ENCODE assay signal across 8 cellular contexts in the genomic region with DNA sequence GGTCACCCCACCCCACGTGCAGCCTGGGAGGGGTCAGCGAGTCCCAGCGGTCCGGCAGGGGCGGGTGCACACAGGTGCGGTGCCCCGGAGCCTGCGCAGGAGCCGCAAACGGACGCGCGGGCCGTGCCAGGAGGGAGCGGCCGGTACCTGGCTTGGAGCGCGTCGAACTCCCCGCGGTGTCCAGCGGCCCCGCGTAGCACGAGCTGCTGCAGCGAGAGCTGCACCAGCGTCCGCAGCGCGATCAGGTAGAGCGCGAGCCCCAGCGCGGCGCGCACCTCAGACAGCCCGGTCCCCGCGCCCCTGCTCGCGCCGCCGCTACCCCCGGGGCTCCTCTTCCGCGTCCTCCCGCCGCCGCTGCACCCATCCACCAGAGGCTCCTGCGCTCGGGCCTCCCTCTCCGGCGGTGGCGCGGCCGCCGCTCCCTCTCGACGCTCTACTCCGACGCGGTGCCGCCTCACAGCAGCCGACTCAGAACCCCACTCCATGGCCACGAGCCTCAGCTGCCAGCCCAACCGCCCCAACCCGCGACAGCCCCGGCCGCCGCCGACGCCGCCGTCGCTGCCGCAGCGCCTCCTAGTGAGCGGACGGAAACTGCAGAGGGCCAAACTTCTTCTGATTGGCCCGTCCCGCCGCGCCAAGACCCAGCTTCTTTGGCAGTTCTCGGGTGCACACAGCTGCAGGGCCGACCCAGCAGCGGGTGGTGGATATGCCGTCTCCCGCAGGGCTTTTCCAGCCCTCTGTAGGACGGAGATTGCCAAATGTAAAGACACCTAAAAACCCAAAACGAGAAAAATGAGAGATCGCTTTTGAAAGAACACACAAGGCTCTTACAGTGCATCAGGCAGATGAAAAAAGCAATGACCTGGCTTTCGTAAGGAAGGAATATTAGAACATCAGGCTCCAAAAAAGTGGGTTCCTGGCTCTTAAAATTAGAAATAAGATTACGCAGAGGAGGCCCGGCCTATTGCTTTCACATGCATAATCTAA. TPM values are rescaled to one million over a fixed set of nuclear protein-coding genes. Genes with fewer than 3 reads are reported as not detected.
A peak's percentile ranks its signal among the peaks of the same experiment; 100 is the strongest.
DNase-seq lines count a peak whose midpoint lies in the region; ATAC-seq and TF ChIP-seq lines count a peak whose summit lies in the region.

A gene with protein sequence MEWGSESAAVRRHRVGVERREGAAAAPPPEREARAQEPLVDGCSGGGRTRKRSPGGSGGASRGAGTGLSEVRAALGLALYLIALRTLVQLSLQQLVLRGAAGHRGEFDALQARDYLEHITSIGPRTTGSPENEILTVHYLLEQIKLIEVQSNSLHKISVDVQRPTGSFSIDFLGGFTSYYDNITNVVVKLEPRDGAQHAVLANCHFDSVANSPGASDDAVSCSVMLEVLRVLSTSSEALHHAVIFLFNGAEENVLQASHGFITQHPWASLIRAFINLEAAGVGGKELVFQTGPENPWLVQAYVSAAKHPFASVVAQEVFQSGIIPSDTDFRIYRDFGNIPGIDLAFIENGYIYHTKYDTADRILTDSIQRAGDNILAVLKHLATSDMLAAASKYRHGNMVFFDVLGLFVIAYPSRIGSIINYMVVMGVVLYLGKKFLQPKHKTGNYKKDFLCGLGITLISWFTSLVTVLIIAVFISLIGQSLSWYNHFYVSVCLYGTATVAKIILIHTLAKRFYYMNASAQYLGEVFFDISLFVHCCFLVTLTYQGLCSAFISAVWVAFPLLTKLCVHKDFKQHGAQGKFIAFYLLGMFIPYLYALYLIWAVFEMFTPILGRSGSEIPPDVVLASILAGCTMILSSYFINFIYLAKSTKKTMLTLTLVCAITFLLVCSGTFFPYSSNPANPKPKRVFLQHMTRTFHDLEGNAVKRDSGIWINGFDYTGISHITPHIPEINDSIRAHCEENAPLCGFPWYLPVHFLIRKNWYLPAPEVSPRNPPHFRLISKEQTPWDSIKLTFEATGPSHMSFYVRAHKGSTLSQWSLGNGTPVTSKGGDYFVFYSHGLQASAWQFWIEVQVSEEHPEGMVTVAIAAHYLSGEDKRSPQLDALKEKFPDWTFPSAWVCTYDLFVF (minus strand): TSS at position 575 of the 987 bp plus-strand sequence. CDS start 90 bp downstream, at position 485.

- peak within 1 kb of the TSS; percentile 50 to 82 for H3K27ac ChIP-seq in left lung

- TF ChIP-seq CTCF in left lung (IDR thresholded peaks at IDR 0.05), result peak; percentile 74 to 91

- peaks cover 23% of the 10 kb centered on the region for H3K36me3 Mint-ChIP-seq in activated CD4-positive, alpha-beta T cell treated with anti-CD3 and anti-CD28 coated beads, Interleukin-2, amount 10 ng/mL, durations not matched to agents 24 days and 14 days (ENCODE audit: low read depth)

- DNase-seq in C1 segment of cervical spinal cord (lab: John Stamatoyannopoulos, UW), result peak; percentile 50 to 93 (median 83)
- peak; percentile 61 to 81 for DNase-seq in NCI-H524 (lab: John Stamatoyannopoulos, UW)
- peak; percentile 97 for DNase-seq in activated CD4-positive, alpha-beta T cell treated with anti-CD3 and anti-CD28 coated beads, Interleukin-2, amount 10 ng/mL, durations not matched to agents 24 days and 14 days
- DNase-seq in dedifferentiated amniotic fluid mesenchymal stem cell (ENCODE audit: extremely low spot score), result peak; percentile 78
- peak; percentile 89 to 96 for DNase-seq in left lung
- DNase-seq in stimulated activated CD4-positive, alpha-beta T cell treated with anti-CD3 and anti-CD28 coated beads, Interleukin-2, amount 100 ng/mL, for 48 hours, result peak; percentile 92 to 94

- no peaks in the 10 kb centered on the region for H3K36me3 ChIP-seq in left lung

- intact Hi-C loops in activated CD4-positive, alpha-beta T cell treated with anti-CD3 and anti-CD28 coated beads, Interleukin-2, amount 10 ng/mL, durations not matched to agents 24 days and 14 days (cut with micrococcal nuclease), result loop anchor here (1.0 to 2.0 kb wide), 6 partner anchors 8 to 204 kb away; partner anchors contain the start of gene RIC1
- intact Hi-C loops in left lung (cut with DNase I), result no loop called here

- peak within 1 kb of the TSS; percentile 88 for H3K27ac Mint-ChIP-seq in activated CD4-positive, alpha-beta T cell treated with anti-CD3 and anti-CD28 coated beads, Interleukin-2, amount 10 ng/mL, durations not matched to agents 24 days and 14 days

- H3K9me3 Mint-ChIP-seq in activated CD4-positive, alpha-beta T cell treated with anti-CD3 and anti-CD28 coated beads, Interleukin-2, amount 10 ng/mL, durations not matched to agents 24 days and 14 days, result no peaks in the 10 kb centered on the region

- peak; percentile 83 for ATAC-seq in GM19324 (IDR thresholded peaks at IDR 0.05; ENCODE audit: low FRiP score, unreplicated experiment)
- ATAC-seq in HG03460 (IDR thresholded peaks at IDR 0.05; ENCODE audit: unreplicated experiment), result peak; percentile 70
- peak; percentile 96 for ATAC-seq in left lung

- peak within 1 kb of the TSS; percentile 87 to 90 for H3K4me3 ChIP-seq in left lung

- H3K4me1 ChIP-seq in left lung, result peaks cover 0 to 31% of the 10 kb centered on the region in 2 donors

- H3K27me3 ChIP-seq in left lung, result no peaks in the 10 kb centered on the region

- H3K4me3 Mint-ChIP-seq in activated CD4-positive, alpha-beta T cell treated with anti-CD3 and anti-CD28 coated beads, Interleukin-2, amount 10 ng/mL, durations not matched to agents 24 days and 14 days, result peak within 1 kb of the TSS; percentile 98

- H3K27me3 Mint-ChIP-seq in activated CD4-positive, alpha-beta T cell treated with anti-CD3 and anti-CD28 coated beads, Interleukin-2, amount 10 ng/mL, durations not matched to agents 24 days and 14 days, result peaks cover 4% of the 10 kb centered on the region

- H3K4me1 Mint-ChIP-seq in activated CD4-positive, alpha-beta T cell treated with anti-CD3 and anti-CD28 coated beads, Interleukin-2, amount 10 ng/mL, durations not matched to agents 24 days and 14 days, result peaks cover 44% of the 10 kb centered on the region

- no peaks in the 10 kb centered on the region for H3K9me3 ChIP-seq in left lung

RNA-seq across cellular contexts. Expression of the gene that starts here (rescaled TPM):
- total RNA-seq in activated CD4-positive, alpha-beta T cell treated with anti-CD3 and anti-CD28 coated beads, Interleukin-2, amount 10 ng/mL, durations not matched to agents 24 days and 14 days, result 17.3 and 18.0 TPM in 2 replicates
- 10 to 100 TPM; 21.5 to 28.7 TPM for total RNA-seq in left lung

Comparison
In these comparisons a context has a peak if more than half of its experiments do, and no peak if none do; other contexts are left out.
1. Peak in every context shown above with its lines: DNase-seq, ATAC-seq, H3K4me3 ChIP-seq and H3K27ac ChIP-seq.